ENCODE assay signal across 9 cellular contexts in the genomic region with DNA sequence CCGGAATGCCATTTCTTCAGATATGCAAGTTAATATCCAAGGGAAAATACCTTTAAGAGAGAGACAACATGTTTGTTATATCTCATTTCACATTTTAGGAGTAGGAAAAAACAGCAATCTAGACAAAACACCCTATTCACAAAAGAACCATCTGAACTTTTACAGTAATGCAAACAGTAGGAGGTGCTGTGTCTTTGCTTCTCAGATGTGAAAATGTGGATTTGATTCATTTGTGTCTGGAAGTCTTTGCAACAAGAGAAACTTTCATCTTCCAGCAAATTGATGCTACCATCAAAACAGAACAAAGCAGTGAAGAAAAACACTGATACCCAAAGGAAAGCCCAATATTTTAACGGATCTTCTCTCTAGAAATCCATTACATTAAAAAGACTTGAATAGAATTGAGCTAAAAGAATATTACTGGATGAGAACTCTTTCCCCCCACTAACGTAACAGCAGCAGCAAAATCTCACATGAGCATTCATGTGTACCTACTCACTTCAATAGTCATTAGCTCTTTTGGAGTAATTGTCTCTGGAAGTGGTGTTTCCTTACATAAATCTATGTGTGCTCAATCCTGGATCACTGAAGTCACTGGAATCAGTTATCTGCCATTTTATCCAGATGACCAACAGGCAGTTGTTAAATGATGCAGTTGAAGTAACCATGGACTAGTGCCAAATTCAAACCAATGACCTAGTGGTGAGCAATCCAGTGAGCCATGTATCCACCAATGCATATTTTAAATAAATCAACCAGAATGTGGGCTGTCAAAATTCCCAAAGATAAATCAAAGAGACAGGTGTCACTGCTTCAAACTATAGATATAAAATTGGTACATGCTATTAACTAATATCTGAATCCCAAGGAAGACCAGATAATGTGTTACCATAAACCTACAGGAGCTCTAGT. TPM values are rescaled to one million over a fixed set of nuclear protein-coding genes. Genes with fewer than 3 reads are reported as not detected.
DNase-seq lines count a peak whose midpoint lies in the region; ATAC-seq and TF ChIP-seq lines count a peak whose summit lies in the region.
"Had no signal": no experiment of that assay in that cellular context is flagged by ENCODE, and none has a peak within 500 bp of the region (broad histone marks: within the 10 kb centered on the region; RNA-seq: fewer than 3 reads in every experiment).

No MANE protein-coding gene starts in this region.

- no peak for TF ChIP-seq EP300 in upper lobe of left lung (IDR thresholded peaks at IDR 0.05)

- 66 to 76% methylated on average over 3 of the region's 3 CpGs for WGBS in upper lobe of left lung, 2 donors

- peak; percentile 33 for DNase-seq in SIG-M5 treated with dmso at 0.1 percent for 504 hours (lab: John Stamatoyannopoulos, UW; ENCODE audit: unreplicated experiment)
- DNase-seq in SIG-M5 (lab: John Stamatoyannopoulos, UW), result no peak
- peak; percentile 61 for DNase-seq in adipocyte (ENCODE audit: low read depth)
- DNase-seq in iris pigment epithelial cell (ENCODE audit: low read depth), result peak; percentile 85
- DNase-seq in upper lobe of left lung, result no peak
- DNase-seq in Peyer's patch, result no peak
- no peak for DNase-seq in stimulated activated CD4-positive, alpha-beta T cell treated with anti-CD3 and anti-CD28 coated beads, Interleukin-2, amount 100 ng/mL, for 24 hours
- DNase-seq: DND-41 had no signal

- TF ChIP-seq POLR2A in upper lobe of left lung (IDR thresholded peaks at IDR 0.05) (no peak), Peyer's patch (IDR thresholded peaks at IDR 0.05) (no peak)

- peaks cover 22% of the 10 kb centered on the region for H3K4me1 ChIP-seq in adipocyte (ENCODE audit: control insufficient read depth, insufficient read depth, low read length)
- H3K4me1 ChIP-seq in upper lobe of left lung, result peaks cover 0 to 9% (median 5%) of the 10 kb centered on the region in 4 donors
- H3K4me1 ChIP-seq in Peyer's patch, result no peaks in the 10 kb centered on the region

- H3K9me3 ChIP-seq in adipocyte (ENCODE audit: control insufficient read depth, low read length) (no peaks in the 10 kb centered on the region), upper lobe of left lung (no peaks in the 10 kb centered on the region), Peyer's patch (no peaks in the 10 kb centered on the region)

- ATAC-seq in upper lobe of left lung (ENCODE audit: low FRiP score in 2 of 2) (no peak), HG03095 (IDR thresholded peaks at IDR 0.05; ENCODE audit: unreplicated experiment) (no peak)

- H3K27ac ChIP-seq in upper lobe of left lung (no peak overlapping the region), Peyer's patch (no peak overlapping the region)

- no peaks in the 10 kb centered on the region for H3K27me3 ChIP-seq in adipocyte (replicated peaks; ENCODE audit: control insufficient read depth, insufficient read depth, low read length)
- no peaks in the 10 kb centered on the region for H3K27me3 ChIP-seq in upper lobe of left lung
- no peaks in the 10 kb centered on the region for H3K27me3 ChIP-seq in Peyer's patch

- H3K36me3 ChIP-seq in adipocyte (ENCODE audit: control insufficient read depth, insufficient read depth, low read length, severe bottlenecking) (peaks cover 30% of the 10 kb centered on the region), upper lobe of left lung (no peaks in the 10 kb centered on the region), Peyer's patch (peaks cover 0 to 5% (median 0%) of the 10 kb centered on the region in 3 donors)

- peak overlapping the region; percentile 97 for H3K9ac ChIP-seq in adipocyte (ENCODE audit: low read length)

- H3K4me3 ChIP-seq in adipocyte (ENCODE audit: low read length) (peak overlapping the region; percentile 98), upper lobe of left lung (peak overlapping the region in 3 of 4 donors; percentile 5 to 66 (median 61)), Peyer's patch (peak overlapping the region in 1 of 4 donors; percentile 55)

- TF ChIP-seq CTCF in upper lobe of left lung (IDR thresholded peaks at IDR 0.05), result peak in 3 of 6 experiments; percentile 11 to 34 (median 16)
- TF ChIP-seq CTCF in Peyer's patch (IDR thresholded peaks at IDR 0.05), result peak in 3 of 6 experiments; percentile 36 to 43 (median 40)

RNA-seq across cellular contexts. Expression of a gene that starts 1.8 kb away (rescaled TPM):
- 10 to 100 TPM; 30.7 to 81.7 (median 50.1) TPM for total RNA-seq in upper lobe of left lung
- total RNA-seq in Peyer's patch, result 100 to 1,000 TPM in 1 of 4 donors, 10 to 100 TPM in 3; 35.7 to 120 (median 56.4) TPM

Comparison
In these comparisons a context has a peak if more than half of its experiments do, and no peak if none do; other contexts are left out.
1. DNase-seq: peak in SIG-M5 treated with dmso at 0.1 percent for 504 hours (single experiment), adipocyte (single experiment) and iris pigment epithelial cell (single experiment); none in SIG-M5 (single experiment), upper lobe of left lung (0 of 2), Peyer's patch (0 of 3) and stimulated activated CD4-positive, alpha-beta T cell treated with anti-CD3 and anti-CD28 coated beads, Interleukin-2, amount 100 ng/mL, for 24 hours (0 of 2).